1 cellular context compared by ENCODE assay signal in genomic region chr5:124948754-124949275, GRCh38.
TF ChIP-seq lines count a peak whose summit lies in the region.

No MANE protein-coding gene starts in this region.

TF ChIP-seq in WTC11, 78 proteins besides CTCF, POLR2A, EP300 and RAD21 (continued from another document):
- TF ChIP-seq ZBTB43 (CRISPR knock-in tag; IDR thresholded peaks at IDR 0.05) (no peak), ZNF138 (CRISPR knock-in tag; conservative IDR thresholded peaks at IDR 0.05) (no peak), FOXP1 (CRISPR knock-in tag; IDR thresholded peaks at IDR 0.05; ENCODE audit: borderline replicate concordance) (no peak), E2F1 (CRISPR knock-in tag; IDR thresholded peaks at IDR 0.05) (no peak), JUN (CRISPR knock-in tag; IDR thresholded peaks at IDR 0.05) (no peak), ZNF263 (CRISPR knock-in tag; IDR thresholded peaks at IDR 0.05; ENCODE audit: low read depth) (no peak)
TF ChIP-seq in WTC11: peak in this region for 0.
